ENCODE assay signal across 2 cellular contexts in the genomic region with DNA sequence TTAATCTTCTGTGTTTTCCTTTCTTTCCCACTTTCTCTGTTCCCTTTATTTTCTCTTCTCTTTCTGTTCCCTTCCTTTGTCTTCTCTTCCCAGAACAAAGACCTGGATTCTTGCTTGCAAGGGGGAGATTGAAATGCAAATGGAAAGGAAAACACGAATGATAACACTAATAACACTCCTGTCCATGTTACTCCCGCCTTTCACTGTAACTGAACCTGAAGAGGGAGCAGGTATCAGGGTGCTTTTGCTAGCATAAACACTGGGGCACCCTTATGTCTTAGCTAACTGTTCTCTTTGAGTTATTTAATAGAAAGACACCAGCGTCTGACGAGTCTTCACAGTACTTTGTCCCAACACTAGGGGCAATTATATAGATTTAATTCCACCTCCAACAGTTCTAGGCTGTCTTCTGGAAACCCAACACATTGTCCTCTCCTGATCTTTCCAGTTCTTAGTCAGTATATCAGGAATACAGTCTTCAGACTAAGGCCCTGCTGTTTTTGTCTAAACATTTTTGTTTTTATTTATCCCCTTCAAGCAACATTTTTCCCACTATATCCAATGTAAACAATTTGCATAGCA.
TF ChIP-seq lines count a peak whose summit lies in the region.

No MANE protein-coding gene starts in this region.

TF ChIP-seq in H1, 55 proteins besides CTCF, POLR2A, EP300 and RAD21:
- TF ChIP-seq HDAC2 (IDR thresholded peaks at IDR 0.05; ENCODE audit: borderline replicate concordance in 1 of 2, low read depth in 2 of 2, low read length in 2 of 2), result 0 out of 4 replicates have a peak, but pooled peaks of 1 of the 2 experiments have one; percentile 45
- TF ChIP-seq ZNF274 (IDR thresholded peaks at IDR 0.05; ENCODE audit: borderline replicate concordance, extremely low read depth, low read length), result no peak

TF ChIP-seq in neural cell, 6 proteins besides CTCF, POLR2A, EP300 and RAD21 (continued from another document):
- TF ChIP-seq, protein P1, sequence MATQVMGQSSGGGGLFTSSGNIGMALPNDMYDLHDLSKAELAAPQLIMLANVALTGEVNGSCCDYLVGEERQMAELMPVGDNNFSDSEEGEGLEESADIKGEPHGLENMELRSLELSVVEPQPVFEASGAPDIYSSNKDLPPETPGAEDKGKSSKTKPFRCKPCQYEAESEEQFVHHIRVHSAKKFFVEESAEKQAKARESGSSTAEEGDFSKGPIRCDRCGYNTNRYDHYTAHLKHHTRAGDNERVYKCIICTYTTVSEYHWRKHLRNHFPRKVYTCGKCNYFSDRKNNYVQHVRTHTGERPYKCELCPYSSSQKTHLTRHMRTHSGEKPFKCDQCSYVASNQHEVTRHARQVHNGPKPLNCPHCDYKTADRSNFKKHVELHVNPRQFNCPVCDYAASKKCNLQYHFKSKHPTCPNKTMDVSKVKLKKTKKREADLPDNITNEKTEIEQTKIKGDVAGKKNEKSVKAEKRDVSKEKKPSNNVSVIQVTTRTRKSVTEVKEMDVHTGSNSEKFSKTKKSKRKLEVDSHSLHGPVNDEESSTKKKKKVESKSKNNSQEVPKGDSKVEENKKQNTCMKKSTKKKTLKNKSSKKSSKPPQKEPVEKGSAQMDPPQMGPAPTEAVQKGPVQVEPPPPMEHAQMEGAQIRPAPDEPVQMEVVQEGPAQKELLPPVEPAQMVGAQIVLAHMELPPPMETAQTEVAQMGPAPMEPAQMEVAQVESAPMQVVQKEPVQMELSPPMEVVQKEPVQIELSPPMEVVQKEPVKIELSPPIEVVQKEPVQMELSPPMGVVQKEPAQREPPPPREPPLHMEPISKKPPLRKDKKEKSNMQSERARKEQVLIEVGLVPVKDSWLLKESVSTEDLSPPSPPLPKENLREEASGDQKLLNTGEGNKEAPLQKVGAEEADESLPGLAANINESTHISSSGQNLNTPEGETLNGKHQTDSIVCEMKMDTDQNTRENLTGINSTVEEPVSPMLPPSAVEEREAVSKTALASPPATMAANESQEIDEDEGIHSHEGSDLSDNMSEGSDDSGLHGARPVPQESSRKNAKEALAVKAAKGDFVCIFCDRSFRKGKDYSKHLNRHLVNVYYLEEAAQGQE (IDR thresholded peaks at IDR 0.05; ENCODE audit: borderline replicate concordance), result no peak
- TF ChIP-seq TAF1 (IDR thresholded peaks at IDR 0.05; ENCODE audit: low read depth) (no peak), POLR2AphosphoS5 (IDR thresholded peaks at IDR 0.05) (no peak), EZH2 (IDR thresholded peaks at IDR 0.05; ENCODE audit: borderline replicate concordance, insufficient read depth, low read length, poor library complexity, severe bottlenecking) (no peak)
